Comparison of ENCODE assay signal across 29 cellular contexts in the genomic region with DNA sequence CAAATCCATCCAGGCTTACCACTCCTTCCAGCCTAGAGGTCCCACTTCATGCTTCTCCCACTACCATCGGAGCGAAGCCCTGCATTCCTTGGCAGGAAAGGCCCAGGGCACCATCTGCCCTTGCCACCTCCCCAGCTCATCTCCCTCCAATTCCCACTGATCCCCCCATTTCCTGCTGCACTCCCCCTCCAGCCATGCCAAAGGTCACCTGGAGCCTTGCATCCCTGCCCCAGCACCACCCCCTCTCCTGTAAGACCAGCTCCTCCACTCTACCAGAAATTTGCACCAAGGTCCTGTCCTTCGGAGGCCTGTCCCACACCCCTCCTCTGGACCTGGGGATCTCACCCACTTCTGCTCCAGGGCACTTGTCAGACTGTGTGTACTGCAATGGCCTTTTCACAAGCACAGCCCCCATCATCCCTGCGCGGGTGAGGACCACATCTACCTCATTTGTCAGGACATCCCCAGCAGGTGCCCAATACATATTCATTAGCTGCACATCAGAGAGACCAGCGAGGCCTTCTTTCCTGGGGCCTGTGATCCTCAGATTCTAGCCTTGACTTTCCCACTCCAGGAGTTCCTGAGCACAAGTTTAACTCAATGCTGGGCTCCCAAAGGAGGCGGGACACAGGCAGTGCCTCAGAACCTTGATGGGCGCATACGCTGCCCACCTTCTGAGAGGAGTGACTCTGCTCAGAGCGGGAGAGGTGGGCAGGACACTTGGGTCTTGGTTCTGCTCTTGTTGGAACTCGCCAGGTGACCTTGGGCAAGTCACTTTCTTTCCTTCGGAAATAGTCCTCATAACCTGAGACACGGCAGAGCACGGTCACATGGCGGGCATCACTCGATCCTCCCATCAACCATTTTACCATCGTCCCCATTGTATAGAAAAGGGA. TPM values are rescaled to one million over a fixed set of nuclear protein-coding genes. Genes with fewer than 3 reads are reported as not detected.
DNase-seq lines count a peak whose midpoint lies in the region; ATAC-seq and TF ChIP-seq lines count a peak whose summit lies in the region.
"Had no signal": no experiment of that assay in that cellular context is flagged by ENCODE, and none has a peak within 500 bp of the region (broad histone marks: within the 10 kb centered on the region; RNA-seq: fewer than 3 reads in every experiment).

No MANE protein-coding gene starts in this region.

- H2BK12ac ChIP-seq in H9 (ENCODE audit: insufficient read length, low read depth, low read length), result no peak overlapping the region

- intact Hi-C loops in sciatic nerve (cut with DNase I), result no loop called here
- intact Hi-C loops in thyroid gland (cut with DNase I), result no loop called here

- no peak for ATAC-seq in sciatic nerve
- no peak for ATAC-seq in HG03175 (IDR thresholded peaks at IDR 0.05; ENCODE audit: unreplicated experiment)
- ATAC-seq: activated CD4-positive, CD25-positive, alpha-beta regulatory T cell treated with anti-CD3 and anti-CD28 coated beads, Interleukin-2, amount 50 U/mL, for 24 hours; activated CD8-positive, alpha-beta T cell treated with anti-CD3 and anti-CD28 coated beads, Interleukin-2, amount 10 ng/mL, durations not matched to agents 7 days and 5 days; HCT116; heart left ventricle; mucosa of descending colon had no signal

- H3K27ac Mint-ChIP-seq in H9 (peak overlapping the region in 1 of 3 experiments; percentile 37; a peak in 2 of 7 replicates), glutamatergic neuron (ENCODE audit: unreplicated experiment) (no peak overlapping the region)
- H3K27ac Mint-ChIP-seq: activated CD8-positive, alpha-beta T cell treated with anti-CD3 and anti-CD28 coated beads, Interleukin-2, amount 10 ng/mL, durations not matched to agents 7 days and 5 days; B cell; nephron; progenitor cell of endocrine pancreas had no signal

- no peak overlapping the region for H4K5ac ChIP-seq in H9 (ENCODE audit: insufficient read length, low read depth, low read length)

- no peaks in the 10 kb centered on the region for H3K79me2 ChIP-seq in H9 (ENCODE audit: insufficient read depth, low read length)

- H4K91ac ChIP-seq in H9 (ENCODE audit: insufficient read length, low read depth, low read length), result no peak overlapping the region

- H2AK5ac ChIP-seq in H9 (ENCODE audit: insufficient read length, low read length), result no peak overlapping the region

- peaks cover 14 to 19% of the 10 kb centered on the region in 2 experiments; a peak in 4 of 5 replicates for H3K9me3 Mint-ChIP-seq in H9
- H3K9me3 Mint-ChIP-seq in glutamatergic neuron (ENCODE audit: unreplicated experiment), result peaks cover 16% of the 10 kb centered on the region
- H3K9me3 Mint-ChIP-seq: nephron had no signal

- H3K23ac ChIP-seq in H9 (ENCODE audit: insufficient read length, low read depth, low read length), result no peak overlapping the region

- no peaks in the 10 kb centered on the region for H3K4me1 Mint-ChIP-seq in H9
- peaks cover 1% of the 10 kb centered on the region for H3K4me1 Mint-ChIP-seq in glutamatergic neuron (ENCODE audit: low read depth, unreplicated experiment)

- DNase-seq in activated effector memory CD4-positive, alpha-beta T cell treated with anti-CD3 and anti-CD28 coated beads, Interleukin-2, amount 50 U/mL, for 16 hours, result peak; percentile 51
- DNase-seq in activated effector memory CD4-positive, alpha-beta T cell treated with Interleukin-2 at 50 U/mL for 16 hours, result no peak
- DNase-seq in H9 (no peak), islet precursor cell (peak; percentile 33), sciatic nerve (ENCODE audit: low spot score) (peak; percentile 32), thyroid gland (no peak), glutamatergic neuron (no peak)
- DNase-seq: activated CD8-positive, alpha-beta T cell treated with anti-CD3 and anti-CD28 coated beads, Interleukin-2, amount 10 ng/mL, durations not matched to agents 7 days and 5 days; brain microvascular endothelial cell; DMS53; effector memory CD4-positive, alpha-beta T cell; erythroblast; NCI-H1105; NCI-H2081 treated with DMSO at 0.1 percent for 48 hours; SHP77; stimulated activated CD8-positive, alpha-beta memory T cell treated with anti-CD3 and anti-CD28 coated beads, Interleukin-4, amount 100 ng/mL, for 48 hours had no signal

- no peaks in the 10 kb centered on the region for H3K79me1 ChIP-seq in H9 (ENCODE audit: insufficient read depth, low read depth, low read length, poor library complexity, severe bottlenecking)

- no peaks in the 10 kb centered on the region for H3K23me2 ChIP-seq in H9 (ENCODE audit: insufficient read length, low read depth, low read length, poor library complexity, severe bottlenecking)

- H3K9me3 ChIP-seq in H9 (ENCODE audit: control insufficient read depth, low read depth, low read length) (no peaks in the 10 kb centered on the region), thyroid gland (no peaks in the 10 kb centered on the region)
- H3K9me3 ChIP-seq: adrenal gland, heart left ventricle, mucosa of descending colon had no signal

- TF ChIP-seq CTCF in H9 (conservative IDR thresholded peaks at IDR 0.05) (no peak), thyroid gland (IDR thresholded peaks at IDR 0.05) (no peak), glutamatergic neuron (IDR thresholded peaks at IDR 0.05; ENCODE audit: partially characterized antibody, unreplicated experiment) (no peak)

- H4K8ac ChIP-seq in H9 (replicated peaks; ENCODE audit: insufficient read length, low read depth, low read length), result no peak overlapping the region

- H3K56ac ChIP-seq in H9 (ENCODE audit: insufficient read length, low read depth, low read length), result no peak overlapping the region

- H4K20me1 ChIP-seq in H9 (ENCODE audit: control insufficient read depth, insufficient read depth, insufficient read length), result no peaks in the 10 kb centered on the region

- H3K9ac ChIP-seq in H9 (ENCODE audit: extremely low read depth, insufficient read length, low read length), result no peak overlapping the region

- H3K36me3 Mint-ChIP-seq in H9 (ENCODE audit: insufficient read depth in 1 of 3, low read depth in 3 of 3), result peaks cover 0 to 5% (median 2%) of the 10 kb centered on the region in 3 experiments; a peak in 2 of 7 replicates
- H3K36me3 Mint-ChIP-seq in glutamatergic neuron (ENCODE audit: unreplicated experiment), result peaks cover 23% of the 10 kb centered on the region

- no peak overlapping the region for H2BK120ac ChIP-seq in H9 (ENCODE audit: low read depth, low read length, poor library complexity, severe bottlenecking)

- no peak overlapping the region for H3T11ph ChIP-seq in H9 (ENCODE audit: low read length)

- H3K4me1 ChIP-seq in H9 (ENCODE audit: insufficient read depth, low read length), result no peaks in the 10 kb centered on the region
- H3K4me1 ChIP-seq in thyroid gland, result peaks cover 16 to 37% of the 10 kb centered on the region in 2 donors

- no CpG with 5 or more reads among the region's 17 CpGs for WGBS in H9 (ENCODE audit: extremely low coverage, insufficient read length, low lambda C conversion rate)
- 94 to 98% methylated on average over 14 to 16 of the region's 17 CpGs for WGBS in thyroid gland, 2 donors

- no peak overlapping the region for H2AFZ ChIP-seq in H9 (ENCODE audit: low read length)

- H2BK5ac ChIP-seq in H9 (ENCODE audit: insufficient read length, low read length), result no peak overlapping the region

- no peak overlapping the region; a peak in 1 of 5 replicates for H3K4me3 Mint-ChIP-seq in H9
- no peak overlapping the region for H3K4me3 Mint-ChIP-seq in glutamatergic neuron (ENCODE audit: unreplicated experiment)
- H3K4me3 Mint-ChIP-seq: activated CD8-positive, alpha-beta T cell treated with anti-CD3 and anti-CD28 coated beads, Interleukin-2, amount 10 ng/mL, durations not matched to agents 7 days and 5 days; B cell; nephron had no signal

- H3K4me3 ChIP-seq in thyroid gland (replicated peaks in 1 of 3), result no peak overlapping the region
- H3K4me3 ChIP-seq: adrenal gland, heart left ventricle, mucosa of descending colon had no signal

- H3K14ac ChIP-seq in H9 (ENCODE audit: insufficient read depth, low read length), result no peak overlapping the region; the same call in 1 of the 2 replicates

- no peak overlapping the region for H3K4me2 ChIP-seq in H9 (ENCODE audit: insufficient read depth, insufficient read length, low read length)

- peaks cover 34% of the 10 kb centered on the region for H3K27me3 Mint-ChIP-seq in H9 (ENCODE audit: low read depth)
- peaks cover 33% of the 10 kb centered on the region for H3K27me3 Mint-ChIP-seq in glutamatergic neuron (ENCODE audit: unreplicated experiment)
- H3K27me3 Mint-ChIP-seq: B cell had no signal

- no peak overlapping the region for H3K27ac ChIP-seq in H9 (ENCODE audit: insufficient read length, low read depth, low read length)
- H3K27ac ChIP-seq in thyroid gland, result no peak overlapping the region
- H3K27ac ChIP-seq: adrenal gland, brain microvascular endothelial cell had no signal

- H3K27me3 ChIP-seq in H9 (ENCODE audit: insufficient read depth, low read length) (no peaks in the 10 kb centered on the region), thyroid gland (no peaks in the 10 kb centered on the region)
- H3K27me3 ChIP-seq: adrenal gland, brain microvascular endothelial cell, heart left ventricle had no signal

- no peak for TF ChIP-seq POLR2A in thyroid gland (IDR thresholded peaks at IDR 0.05)

- no peaks in the 10 kb centered on the region for H3K36me3 ChIP-seq in thyroid gland
- H3K36me3 ChIP-seq: adrenal gland, brain microvascular endothelial cell, heart left ventricle had no signal

- H3K18ac ChIP-seq in H9 (ENCODE audit: insufficient read length, low read depth, low read length), result no peak overlapping the region

- peak overlapping the region; percentile 77; the same call in 1 of the 2 replicates for H2BK15ac ChIP-seq in H9 (ENCODE audit: low read depth, low read length)

- H3K4ac ChIP-seq in H9 (ENCODE audit: low read depth, low read length), result no peak overlapping the region

- no peak overlapping the region for H2BK20ac ChIP-seq in H9 (ENCODE audit: low read depth, low read length, poor library complexity, severe bottlenecking)

RNA-seq across cellular contexts. Expression of gene EDN2, which starts 49.9 kb away (rescaled TPM):
- total RNA-seq in H9 (2021) (0.22 and 0.24 TPM in 2 replicates), sciatic nerve (not detected), thyroid gland (not detected), glutamatergic neuron (ENCODE audit: unreplicated experiment) (not detected)
- total RNA-seq: A673; activated CD8-positive, alpha-beta T cell treated with anti-CD3 and anti-CD28 coated beads, Interleukin-2, amount 10 ng/mL, durations not matched to agents 7 days and 5 days; adrenal gland; B cell; fibroblast of villous mesenchyme; NCI-H460; OCI-LY7; progenitor cell of endocrine pancreas had no signal

Comparison
In these comparisons a context has a peak if more than half of its experiments do, and no peak if none do; other contexts are left out.
1. DNase-seq: peak in activated effector memory CD4-positive, alpha-beta T cell treated with anti-CD3 and anti-CD28 coated beads, Interleukin-2, amount 50 U/mL, for 16 hours (single experiment), islet precursor cell (single experiment) and sciatic nerve (single experiment); none in activated effector memory CD4-positive, alpha-beta T cell treated with Interleukin-2 at 50 U/mL for 16 hours (single experiment), H9 (single experiment), thyroid gland (0 of 2) and glutamatergic neuron (single experiment).